In genomic region chr6:165665384-165665672, GRCh38 we compare ENCODE assay signal across 1 cellular context.
TF ChIP-seq lines count a peak whose summit lies in the region.

No MANE protein-coding gene starts in this region.

TF ChIP-seq in GM23338, 12 proteins besides CTCF, POLR2A, EP300 and RAD21 (continued from another document):
- TF ChIP-seq ZNF462 (CRISPR knock-in tag; IDR thresholded peaks at IDR 0.05) (no peak), EZH2phosphoT487 (IDR thresholded peaks at IDR 0.05; ENCODE audit: unreplicated experiment) (no peak)
- TF ChIP-seq, protein P1, sequence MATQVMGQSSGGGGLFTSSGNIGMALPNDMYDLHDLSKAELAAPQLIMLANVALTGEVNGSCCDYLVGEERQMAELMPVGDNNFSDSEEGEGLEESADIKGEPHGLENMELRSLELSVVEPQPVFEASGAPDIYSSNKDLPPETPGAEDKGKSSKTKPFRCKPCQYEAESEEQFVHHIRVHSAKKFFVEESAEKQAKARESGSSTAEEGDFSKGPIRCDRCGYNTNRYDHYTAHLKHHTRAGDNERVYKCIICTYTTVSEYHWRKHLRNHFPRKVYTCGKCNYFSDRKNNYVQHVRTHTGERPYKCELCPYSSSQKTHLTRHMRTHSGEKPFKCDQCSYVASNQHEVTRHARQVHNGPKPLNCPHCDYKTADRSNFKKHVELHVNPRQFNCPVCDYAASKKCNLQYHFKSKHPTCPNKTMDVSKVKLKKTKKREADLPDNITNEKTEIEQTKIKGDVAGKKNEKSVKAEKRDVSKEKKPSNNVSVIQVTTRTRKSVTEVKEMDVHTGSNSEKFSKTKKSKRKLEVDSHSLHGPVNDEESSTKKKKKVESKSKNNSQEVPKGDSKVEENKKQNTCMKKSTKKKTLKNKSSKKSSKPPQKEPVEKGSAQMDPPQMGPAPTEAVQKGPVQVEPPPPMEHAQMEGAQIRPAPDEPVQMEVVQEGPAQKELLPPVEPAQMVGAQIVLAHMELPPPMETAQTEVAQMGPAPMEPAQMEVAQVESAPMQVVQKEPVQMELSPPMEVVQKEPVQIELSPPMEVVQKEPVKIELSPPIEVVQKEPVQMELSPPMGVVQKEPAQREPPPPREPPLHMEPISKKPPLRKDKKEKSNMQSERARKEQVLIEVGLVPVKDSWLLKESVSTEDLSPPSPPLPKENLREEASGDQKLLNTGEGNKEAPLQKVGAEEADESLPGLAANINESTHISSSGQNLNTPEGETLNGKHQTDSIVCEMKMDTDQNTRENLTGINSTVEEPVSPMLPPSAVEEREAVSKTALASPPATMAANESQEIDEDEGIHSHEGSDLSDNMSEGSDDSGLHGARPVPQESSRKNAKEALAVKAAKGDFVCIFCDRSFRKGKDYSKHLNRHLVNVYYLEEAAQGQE (IDR thresholded peaks at IDR 0.05; ENCODE audit: unreplicated experiment), result no peak
